18 cellular contexts compared by ENCODE assay signal in genomic region chr6:42182101-42182500, GRCh38. TPM values are rescaled to one million over a fixed set of nuclear protein-coding genes. Genes with fewer than 3 reads are reported as not detected.
A peak's percentile ranks its signal among the peaks of the same experiment; 100 is the strongest.
DNase-seq lines count a peak whose midpoint lies in the region; ATAC-seq and TF ChIP-seq lines count a peak whose summit lies in the region.
"Had no signal": no experiment of that assay in that cellular context is flagged by ENCODE, and none has a peak within 500 bp of the region (broad histone marks: within the 10 kb centered on the region; RNA-seq: fewer than 3 reads in every experiment).

No MANE protein-coding gene starts in this region.

- H3K36me3 Mint-ChIP-seq in nephron progenitor cell (ENCODE audit: low read depth): no peaks in the 10 kb centered on the region
- H3K36me3 Mint-ChIP-seq: CD8-positive, alpha-beta T cell had no signal

- H3K9me3 ChIP-seq in HEK293 (ENCODE audit: control insufficient read depth, insufficient read depth, low read depth, low read length): no peaks in the 10 kb centered on the region
- no peaks in the 10 kb centered on the region for H3K9me3 ChIP-seq in colonic mucosa
- H3K9me3 ChIP-seq in upper lobe of right lung: no peaks in the 10 kb centered on the region
- H3K9me3 ChIP-seq: BLaER1 had no signal

- no peak overlapping the region for H3K9ac ChIP-seq in colonic mucosa (ENCODE audit: low read depth in 2 of 2, low read length in 2 of 2)
- H3K9ac ChIP-seq: BLaER1 had no signal

- H3K9me3 Mint-ChIP-seq in nephron progenitor cell: no peaks in the 10 kb centered on the region
- H3K9me3 Mint-ChIP-seq: CD8-positive, alpha-beta T cell; GM23338 had no signal

- ATAC-seq in upper lobe of right lung (no peak), HG02973 (IDR thresholded peaks at IDR 0.05; ENCODE audit: unreplicated experiment) (no peak)
- ATAC-seq: CD8-positive, alpha-beta T cell; GM23338; HCT116 had no signal

- H3K27ac ChIP-seq in HEK293 (ENCODE audit: extremely low read depth, low read depth, low read length): no peak overlapping the region
- no peak overlapping the region for H3K27ac ChIP-seq in colonic mucosa
- no peak overlapping the region for H3K27ac ChIP-seq in upper lobe of right lung
- H3K27ac ChIP-seq: BLaER1, HL-60 had no signal

- peaks cover 21% of the 10 kb centered on the region for H3K4me1 Mint-ChIP-seq in nephron progenitor cell

- H3K4me3 Mint-ChIP-seq in nephron progenitor cell: no peak overlapping the region
- H3K4me3 Mint-ChIP-seq: CD8-positive, alpha-beta T cell; GM23338 had no signal

- CTCF ChIA-PET in HEK293 (lab: Yijun Ruan, JAX): interaction anchor here (0.6 kb wide), 1 partner anchor 46 kb away, joined by 3 read pairs; no protein-coding TSS in a partner anchor

- H3K27me3 ChIP-seq in colonic mucosa: no peaks in the 10 kb centered on the region
- no peaks in the 10 kb centered on the region for H3K27me3 ChIP-seq in upper lobe of right lung
- H3K27me3 ChIP-seq: BLaER1 had no signal

- H3K4me1 ChIP-seq in HEK293 (ENCODE audit: control insufficient read depth, insufficient read depth, low read length) (no peaks in the 10 kb centered on the region), colonic mucosa (no peaks in the 10 kb centered on the region), upper lobe of right lung (no peaks in the 10 kb centered on the region)

- intact Hi-C loops in colonic mucosa (cut with DNase I): no loop called here
- intact Hi-C loops in upper lobe of right lung (cut with DNase I): no loop called here

- TF ChIP-seq CTCF in HEK293 (tag by site-specific recombination; IDR thresholded peaks at IDR 0.05): no peak
- TF ChIP-seq CTCF in colonic mucosa (IDR thresholded peaks at IDR 0.05): no peak
- no peak for TF ChIP-seq CTCF in nephron progenitor cell (IDR thresholded peaks at IDR 0.05)
- TF ChIP-seq CTCF in upper lobe of right lung (IDR thresholded peaks at IDR 0.05): no peak

- H3K27ac Mint-ChIP-seq in nephron progenitor cell: peak overlapping the region; percentile 79
- H3K27ac Mint-ChIP-seq: CD8-positive, alpha-beta T cell; GM23338 had no signal

- DNase-seq in colonic mucosa (peak; percentile 24), nephron progenitor cell (no peak), SHP77 (lab: John Stamatoyannopoulos, UW) (no peak), upper lobe of right lung (no peak), hippocampal formation (lab: John Stamatoyannopoulos, UW) (no peak)
- DNase-seq: 8988T; Calu3; CD8-positive, alpha-beta T cell; DMS79 treated with DMSO at 0.1 percent for 48 hours; GF-D8 had no signal

- H3K4me3 ChIP-seq in HEK293 (ENCODE audit: low read depth, low read length) (no peak overlapping the region), colonic mucosa (no peak overlapping the region), upper lobe of right lung (no peak overlapping the region)
- H3K4me3 ChIP-seq: BLaER1, GM23338 had no signal

- H3K27me3 Mint-ChIP-seq in nephron progenitor cell (ENCODE audit: low read depth, poor library complexity): peaks cover 20% of the 10 kb centered on the region

- POLR2A ChIA-PET in HEK293 (lab: Yijun Ruan, JAX): interaction anchor here (0.6 kb wide), 1 partner anchor 45 kb away, joined by 7 read pairs; no protein-coding TSS in a partner anchor

- H3K36me3 ChIP-seq in HEK293 (ENCODE audit: control insufficient read depth in 2 of 2, insufficient read depth in 1 of 2, low read length in 2 of 2) (no peaks in the 10 kb centered on the region), colonic mucosa (no peaks in the 10 kb centered on the region), upper lobe of right lung (no peaks in the 10 kb centered on the region)
- H3K36me3 ChIP-seq: BLaER1 had no signal

TF ChIP-seq in HEK293, 187 proteins besides CTCF, POLR2A, EP300 and RAD21:
- peak; percentile 29; the same call in 1 of the 2 replicates for TF ChIP-seq ZSCAN4 (tag by site-specific recombination; IDR thresholded peaks at IDR 0.05)
- no peak for TF ChIP-seq ZNF132 (tag by site-specific recombination; IDR thresholded peaks at IDR 0.05; ENCODE audit: borderline replicate concordance)

RNA-seq across cellular contexts. Expression of gene GUCA1A, which starts 8.9 kb away (rescaled TPM):
- total RNA-seq in colonic mucosa (not detected), upper lobe of right lung (not detected)
- total RNA-seq: A673; Calu3; CD8-positive, alpha-beta T cell; HT1080 had no signal

RNA-seq across cellular contexts. Expression of gene GUCA1B, which starts 12.7 kb away (rescaled TPM):
- 1 to 10 TPM in 1 of 2 donors, under 1 TPM in 1; 0.80 to 1.4 TPM for total RNA-seq in colonic mucosa
- 0.84 TPM for total RNA-seq in upper lobe of right lung
- total RNA-seq: HT1080 had no signal

RNA-seq across cellular contexts. Expression of gene MRPS10, which starts 35.6 kb away (rescaled TPM):
- total RNA-seq in colonic mucosa (10 to 100 TPM; 32.5 to 33.0 TPM), upper lobe of right lung (24.8 TPM)

RNA-seq across cellular contexts. Expression of gene C6orf132, which starts 39.7 kb away (rescaled TPM):
- total RNA-seq in colonic mucosa: 10 to 100 TPM; 35.1 to 42.3 TPM
- 11.5 TPM for total RNA-seq in upper lobe of right lung
- total RNA-seq: HT1080 had no signal
